20 cellular contexts compared by ENCODE assay signal in the genomic region with DNA sequence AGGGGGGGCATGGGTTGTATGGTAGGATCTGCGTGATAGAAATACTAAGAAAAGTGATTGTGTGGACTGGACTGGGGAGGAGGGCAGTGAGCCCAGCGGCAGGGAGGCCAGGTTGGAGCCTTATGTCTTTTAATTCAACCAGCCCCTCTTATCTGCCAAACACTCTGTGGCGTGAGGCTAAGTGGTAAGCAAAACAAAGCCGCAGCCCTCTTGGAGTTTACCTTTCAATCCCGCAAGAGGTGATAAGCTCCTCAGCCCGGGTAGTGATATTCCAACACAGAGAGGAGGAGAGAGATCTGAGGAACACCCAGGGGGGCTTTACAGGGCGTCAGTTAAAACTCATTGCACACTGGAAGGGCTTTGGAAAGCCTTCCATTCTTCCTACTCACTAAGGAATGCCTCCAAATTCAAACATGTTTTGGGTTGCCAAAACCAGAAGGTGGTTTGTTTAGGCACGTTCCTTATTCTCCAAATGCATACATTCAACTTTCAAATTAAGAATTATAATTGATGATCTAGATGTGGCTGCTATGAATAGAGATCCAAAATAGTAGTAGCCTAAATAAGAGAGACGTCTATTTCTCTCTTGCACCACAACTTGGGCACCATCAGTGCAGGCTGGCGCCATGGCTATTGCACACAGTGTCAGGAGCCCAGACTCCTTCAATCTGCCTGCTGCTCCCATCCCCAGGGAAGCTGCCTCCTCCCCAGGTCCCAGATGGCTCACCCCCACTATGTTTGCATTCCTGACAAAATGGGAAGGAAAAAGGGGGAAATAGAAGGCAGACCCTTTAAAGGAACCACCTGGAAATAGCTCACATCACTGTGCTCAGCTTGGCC.
A peak's percentile ranks its signal among the peaks of the same experiment; 100 is the strongest.
DNase-seq lines count a peak whose midpoint lies in the region; ATAC-seq, FAIRE-seq and TF ChIP-seq lines count a peak whose summit lies in the region.
"Had no signal": no experiment of that assay in that cellular context is flagged by ENCODE, and none has a peak within 500 bp of the region (broad histone marks: within the 10 kb centered on the region; RNA-seq: fewer than 3 reads in every experiment).

No MANE protein-coding gene starts in this region.

- H3K27me3 ChIP-seq in K562 (ENCODE audit: control insufficient read depth in 2 of 2, insufficient read depth in 2 of 2, low read length in 2 of 2): peaks cover 10 to 55% of the 10 kb centered on the region in 2 experiments; a peak in 4 of 5 replicates
- peaks cover 10% of the 10 kb centered on the region for H3K27me3 ChIP-seq in keratinocyte (ENCODE audit: control insufficient read depth, extremely low read depth, insufficient read depth, low read length)

- WGBS in K562 (ENCODE audit: insufficient coverage, low coverage, missing lambda C conversion rate): 1% methylated on average over 10 of the region's 10 CpGs

- H3K27ac ChIP-seq in K562 (ENCODE audit: extremely low read depth, low read depth, low read length): no peak overlapping the region
- H3K27ac ChIP-seq in keratinocyte (ENCODE audit: control insufficient read depth, insufficient read depth, low read length): no peak overlapping the region

- no peak overlapping the region for H2AFZ ChIP-seq in K562 (ENCODE audit: low read depth, low read length)
- no peak overlapping the region for H2AFZ ChIP-seq in keratinocyte (ENCODE audit: control insufficient read depth, low read length)

- no peaks in the 10 kb centered on the region for H3K79me2 ChIP-seq in K562 (ENCODE audit: control insufficient read depth, insufficient read depth, low read length)
- no peaks in the 10 kb centered on the region for H3K79me2 ChIP-seq in keratinocyte (ENCODE audit: control insufficient read depth, insufficient read depth, low read length)

- TF ChIP-seq CTCF in K562 (IDR thresholded peaks at IDR 0.05 in 2 of 3, conservative IDR thresholded peaks at IDR 0.05 in 1 of 3; ENCODE audit: insufficient read depth in 2 of 3, low read depth in 1 of 3, low read length in 3 of 3) (no peak), keratinocyte (optimal IDR thresholded peaks at IDR 0.05 in 1 of 3, IDR thresholded peaks at IDR 0.05 in 1 of 3, conservative IDR thresholded peaks at IDR 0.05 in 1 of 3; ENCODE audit: extremely low read depth in 1 of 3, insufficient read depth in 2 of 3, low read length in 3 of 3) (no peak)

- H3K36me3 ChIP-seq in K562 (ENCODE audit: control insufficient read depth, insufficient read depth, low read length) (no peaks in the 10 kb centered on the region), keratinocyte (ENCODE audit: control insufficient read depth in 2 of 2, extremely low read depth in 1 of 2, insufficient read depth in 2 of 2, low read length in 2 of 2) (no peaks in the 10 kb centered on the region)

- in situ Hi-C loops in K562 (cut with MboI): no loop called here

- DNase-seq in NCI-H82 (lab: John Stamatoyannopoulos, UW) (peak; percentile 25), NCI-H82 treated with DMSO at 0.1 percent for 48 hours (lab: John Stamatoyannopoulos, UW; ENCODE audit: unreplicated experiment) (no peak), K562 (ENCODE audit: extremely low read depth in 1 of 4, low spot score in 3 of 4) (peak in 2 of 4 experiments; percentile 17 to 31), keratinocyte (ENCODE audit: low read depth, low spot score) (no peak), mucosa of gallbladder (ENCODE audit: low spot score) (no peak), urothelium cell line (ENCODE audit: low spot score) (no peak)
- DNase-seq: CD4-positive, alpha-beta T cell; DMS53; H9; Kasumi-1; MM.1S; NCI-H1105; NCI-H1694 treated with DMSO at 0.1 percent for 48 hours; NCI-H526 had no signal

- dilution Hi-C loops in keratinocyte (cut with MboI; ENCODE audit: extremely low pct_ligation_motif_present, low sequenced_read_pairs): no loop called here

- H3K9me3 ChIP-seq in K562 (replicated peaks; ENCODE audit: control insufficient read depth, insufficient read depth, low read depth, low read length): no peaks in the 10 kb centered on the region
- no peaks in the 10 kb centered on the region for H3K9me3 ChIP-seq in keratinocyte (ENCODE audit: control insufficient read depth, low read depth, low read length)

- peak; percentile 47 for ATAC-seq in K562
- no peak for ATAC-seq in GM18870 (IDR thresholded peaks at IDR 0.05; ENCODE audit: unreplicated experiment)
- ATAC-seq: Right ventricle myocardium inferior had no signal

- no TSS peak for BruUV-seq in K562 (replicated peaks; lab: Mats Ljungman, UMichigan)

- intact Hi-C loops in K562 (cut with micrococcal nuclease): no loop called here

- POLR2A ChIA-PET in K562 (lab: Yijun Ruan, JAX): interaction anchor here (0.6 to 1.1 kb wide), 3 partner anchors 11 to 1493 kb away, joined by 3 to 5 read pairs (median 3); no protein-coding TSS in a partner anchor

- TF ChIP-seq EP300 in K562 (IDR thresholded peaks at IDR 0.05; ENCODE audit: low read length): no peak

- no peak for FAIRE-seq in K562 (lab: Jason Lieb, UNC)
- peak; percentile 46 for FAIRE-seq in keratinocyte (lab: Jason Lieb, UNC)
- no peak for FAIRE-seq in urothelium cell line (lab: Jason Lieb, UNC)
- FAIRE-seq: A204.1, GM12891, HTR-8/SVneo, RCC 7860 had no signal

- no peak for TF ChIP-seq RAD21 in K562 (CRISPR knock-in tag; conservative IDR thresholded peaks at IDR 0.05 in 1 of 2, IDR thresholded peaks at IDR 0.05 in 1 of 2)

- H3K4me2 ChIP-seq in K562 (ENCODE audit: insufficient read depth, low read length) (no peak overlapping the region), keratinocyte (ENCODE audit: control insufficient read depth, extremely low read depth, insufficient read depth, low read depth, low read length) (peak overlapping the region; percentile 51)

- H3K9me1 ChIP-seq in K562 (ENCODE audit: control insufficient read depth, insufficient read depth, low read length) (no peaks in the 10 kb centered on the region), keratinocyte (ENCODE audit: control insufficient read depth, extremely low read depth, insufficient read depth, low read length) (no peaks in the 10 kb centered on the region)

- H3K4me1 ChIP-seq in K562 (replicated peaks in 1 of 2; ENCODE audit: control insufficient read depth in 2 of 2, insufficient read depth in 2 of 2, low read length in 2 of 2): peaks cover 5 to 6% of the 10 kb centered on the region in 2 experiments; a peak in 3 of 5 replicates
- peaks cover 20% of the 10 kb centered on the region for H3K4me1 ChIP-seq in keratinocyte (ENCODE audit: control insufficient read depth, extremely low read depth, insufficient read depth, low read length)

- H3K9ac ChIP-seq in K562 (ENCODE audit: insufficient read depth in 1 of 2, low read depth in 2 of 2, low read length in 2 of 2) (0 out of 4 replicates have a peak overlapping the region, but pooled peaks of 1 of the 2 experiments have one; percentile 14), keratinocyte (ENCODE audit: control insufficient read depth, extremely low read depth, insufficient read depth, low read length) (no peak overlapping the region)

- CTCF ChIA-PET in K562 (lab: Yijun Ruan, JAX; ENCODE audit: low intra/inter-chr PET ratio): no interaction called here

- H3K4me3 ChIP-seq in K562 (no peak overlapping the region), keratinocyte (ENCODE audit: control insufficient read depth in 2 of 3, extremely low read depth in 1 of 3, insufficient read depth in 2 of 3, low read depth in 1 of 3, low read length in 3 of 3) (no peak overlapping the region)

- no peak for TF ChIP-seq POLR2A in K562 (conservative IDR thresholded peaks at IDR 0.05)

- peaks cover 15% of the 10 kb centered on the region for H4K20me1 ChIP-seq in K562 (replicated peaks; ENCODE audit: control insufficient read depth, insufficient read depth, low read length)
- no peaks in the 10 kb centered on the region for H4K20me1 ChIP-seq in keratinocyte (ENCODE audit: control insufficient read depth, extremely low read depth, insufficient read depth, low read length)

TF ChIP-seq in K562, 482 proteins besides CTCF, POLR2A, EP300 and RAD21:
- TF ChIP-seq CBFA2T3 (IDR thresholded peaks at IDR 0.05) (0 out of 2 replicates have a peak, but pooled peaks have one; percentile 23), HDAC3 (IDR thresholded peaks at IDR 0.05; ENCODE audit: borderline replicate concordance, partially characterized antibody) (no peak), CREM (IDR thresholded peaks at IDR 0.05; ENCODE audit: low read depth) (no peak), ARNT (IDR thresholded peaks at IDR 0.05) (no peak)
- TF ChIP-seq, protein P1, sequence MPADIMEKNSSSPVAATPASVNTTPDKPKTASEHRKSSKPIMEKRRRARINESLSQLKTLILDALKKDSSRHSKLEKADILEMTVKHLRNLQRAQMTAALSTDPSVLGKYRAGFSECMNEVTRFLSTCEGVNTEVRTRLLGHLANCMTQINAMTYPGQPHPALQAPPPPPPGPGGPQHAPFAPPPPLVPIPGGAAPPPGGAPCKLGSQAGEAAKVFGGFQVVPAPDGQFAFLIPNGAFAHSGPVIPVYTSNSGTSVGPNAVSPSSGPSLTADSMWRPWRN (IDR thresholded peaks at IDR 0.05; ENCODE audit: low read depth): peak; percentile 91
